1 cellular context compared by ENCODE assay signal in genomic region chr1:46521417-46521816, GRCh38.
TF ChIP-seq lines count a peak whose summit lies in the region.

No MANE protein-coding gene starts in this region.

TF ChIP-seq in H1, 55 proteins besides CTCF, POLR2A, EP300 and RAD21:
- TF ChIP-seq SP4 (IDR thresholded peaks at IDR 0.05; ENCODE audit: low read length) (no peak), SIN3A (conservative IDR thresholded peaks at IDR 0.05 in 1 of 2, IDR thresholded peaks at IDR 0.05 in 1 of 2; ENCODE audit: low read depth in 1 of 2, low read length in 2 of 2) (no peak), CREB1 (IDR thresholded peaks at IDR 0.05) (no peak), JUN (IDR thresholded peaks at IDR 0.05; ENCODE audit: low read depth, low read length) (no peak), BACH1 (IDR thresholded peaks at IDR 0.05; ENCODE audit: low read length) (no peak), RBBP5 (IDR thresholded peaks at IDR 0.05; ENCODE audit: borderline replicate concordance, low read depth, low read length) (no peak), SRF (IDR thresholded peaks at IDR 0.05; ENCODE audit: low read depth, low read length) (no peak), CTBP2 (IDR thresholded peaks at IDR 0.05; ENCODE audit: borderline replicate concordance, insufficient read depth, insufficient read length, low read length) (no peak), GTF2F1 (IDR thresholded peaks at IDR 0.05; ENCODE audit: borderline replicate concordance, low read depth, low read length) (no peak), EGR1 (IDR thresholded peaks at IDR 0.05; ENCODE audit: borderline replicate concordance, low read depth, low read length) (no peak)
TF ChIP-seq in H1: peak in this region for 0.
